8 cellular contexts compared by ENCODE assay signal in the genomic region with DNA sequence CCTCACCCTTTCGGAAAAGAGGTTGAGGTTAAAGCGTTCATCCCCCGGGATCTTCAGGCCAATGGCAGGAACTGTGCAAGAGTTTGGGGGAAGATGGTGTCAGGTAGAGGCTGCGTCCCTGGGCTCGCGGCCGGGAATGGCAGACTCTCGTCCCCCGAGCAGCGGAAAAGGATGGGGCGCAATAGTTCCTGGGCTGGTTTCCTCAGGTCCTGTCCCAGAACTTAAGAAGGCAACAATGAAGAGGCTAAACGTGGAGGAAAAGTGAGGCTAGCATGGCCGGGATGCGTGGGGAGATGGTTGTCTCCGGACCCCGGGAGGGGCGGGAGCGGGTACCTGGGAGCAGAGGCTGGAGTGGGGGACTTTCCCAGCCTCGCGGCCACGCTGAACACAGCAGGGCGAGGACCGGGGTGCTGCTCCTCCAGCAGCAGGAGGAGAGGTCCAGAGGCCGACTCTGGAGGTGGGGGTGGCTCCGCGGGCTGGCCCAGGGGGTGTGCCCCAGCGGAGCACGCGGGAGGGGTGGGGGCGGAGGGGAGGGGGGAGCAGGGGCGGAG. TPM values are rescaled to one million over a fixed set of nuclear protein-coding genes. Genes with fewer than 3 reads are reported as not detected.
DNase-seq lines count a peak whose midpoint lies in the region; ATAC-seq, FAIRE-seq and TF ChIP-seq lines count a peak whose summit lies in the region.

No MANE protein-coding gene starts in this region.

- H3K36me3 ChIP-seq in SU-DHL-6 (ENCODE audit: low read length) (no peaks in the 10 kb centered on the region), neuron (ENCODE audit: insufficient read depth, low read length) (no peaks in the 10 kb centered on the region)

- POLR2A ChIA-PET in A549 (lab: Yijun Ruan, JAX), result interaction anchor here (0.9 kb wide), 1 partner anchor 404 kb away, joined by 3 read pairs; no protein-coding TSS in a partner anchor

- H3K9me3 ChIP-seq in A549 (no peaks in the 10 kb centered on the region), SU-DHL-6 (ENCODE audit: insufficient read depth, low read length) (no peaks in the 10 kb centered on the region), neuron (ENCODE audit: low read length) (peaks cover 2% of the 10 kb centered on the region)

- peak overlapping the region; percentile 51 for H3K9ac ChIP-seq in SU-DHL-6 (ENCODE audit: low read length)

- H3K79me2 ChIP-seq in SU-DHL-6 (ENCODE audit: insufficient read depth, low read length), result no peaks in the 10 kb centered on the region

- H3K27ac ChIP-seq in A549, result peak overlapping the region; percentile 79 to 88
- no peak overlapping the region for H3K27ac ChIP-seq in SU-DHL-6 (ENCODE audit: low read depth, low read length)

- peak overlapping the region; percentile 81 for H2AFZ ChIP-seq in SU-DHL-6 (ENCODE audit: low read depth, low read length, severe bottlenecking)
- peak overlapping the region; percentile 48 for H2AFZ ChIP-seq in neuron (ENCODE audit: low read depth, low read length)

- no peak for DNase-seq in A549 (ENCODE audit: low read depth in 1 of 2, low spot score in 1 of 2)
- no peak for DNase-seq in fibroblast of mammary gland (ENCODE audit: low read depth)
- no peak for DNase-seq in effector CD4-positive, alpha-beta T cell
- DNase-seq in middle frontal gyrus (ENCODE audit: extremely low spot score, low spot score), result no peak

- H3F3A ChIP-seq in SU-DHL-6 (ENCODE audit: insufficient read depth), result peaks cover 3% of the 10 kb centered on the region; the same call in 1 of the 2 replicates

- no peak for FAIRE-seq in A549 (lab: Jason Lieb, UNC)

- TF ChIP-seq RAD21 in A549 (conservative IDR thresholded peaks at IDR 0.05 in 1 of 2, IDR thresholded peaks at IDR 0.05 in 1 of 2), result no peak

- H3K4me1 ChIP-seq in A549, result peaks cover 12% of the 10 kb centered on the region
- peaks cover 7% of the 10 kb centered on the region for H3K4me1 ChIP-seq in neuron (ENCODE audit: insufficient read depth, low read length)

- H3K4me2 ChIP-seq in A549, result peak overlapping the region; percentile 93
- peak overlapping the region; percentile 58 for H3K4me2 ChIP-seq in SU-DHL-6 (ENCODE audit: low read depth, low read length, poor library complexity, severe bottlenecking)

- TF ChIP-seq EP300 in A549 (IDR thresholded peaks at IDR 0.05), result no peak

- 14% methylated on average over 23 of the region's 31 CpGs for WGBS in A549 (ENCODE audit: missing lambda C conversion rate)

- H4K20me1 ChIP-seq in SU-DHL-6 (ENCODE audit: low read depth, low read length), result no peaks in the 10 kb centered on the region

- H3K4me3 ChIP-seq in A549, result peak overlapping the region; percentile 80
- H3K4me3 ChIP-seq in SU-DHL-6 (ENCODE audit: insufficient read depth, low read length, poor library complexity, severe bottlenecking), result peak overlapping the region; percentile 47
- H3K4me3 ChIP-seq in fibroblast of mammary gland (ENCODE audit: control insufficient read depth, low read depth, low read length), result peak overlapping the region; percentile 17
- peak overlapping the region; percentile 29 for H3K4me3 ChIP-seq in neuron (ENCODE audit: low read length)

- no peak for TF ChIP-seq CTCF in A549 (IDR thresholded peaks at IDR 0.05)
- TF ChIP-seq CTCF in SU-DHL-6 (IDR thresholded peaks at IDR 0.05; ENCODE audit: insufficient read depth, low read length, poor library complexity, severe bottlenecking), result no peak
- TF ChIP-seq CTCF in fibroblast of mammary gland (conservative IDR thresholded peaks at IDR 0.05; ENCODE audit: control insufficient read depth, insufficient read depth, low read depth, low read length), result no peak

- CTCF ChIA-PET in A549 (lab: Yijun Ruan, JAX), result interaction anchor here (0.7 to 1.2 kb wide), 3 partner anchors 11 to 225 kb away, joined by 3 read pairs; no protein-coding TSS in a partner anchor

- H3K27me3 ChIP-seq in SU-DHL-6 (ENCODE audit: low read length), result no peaks in the 10 kb centered on the region
- H3K27me3 ChIP-seq in neuron (ENCODE audit: insufficient read depth, low read length), result peaks cover 62% of the 10 kb centered on the region

- H3K9me2 ChIP-seq in SU-DHL-6 (replicated peaks; ENCODE audit: insufficient read depth, low read length), result no peaks in the 10 kb centered on the region

- TF ChIP-seq POLR2A in A549 (IDR thresholded peaks at IDR 0.05; ENCODE audit: low read length), result no peak

- ATAC-seq in A549, result peak in 1 of 2 experiments; percentile 20; a peak in 3 of 6 replicates
- peak; percentile 16 for ATAC-seq in GM19463 (IDR thresholded peaks at IDR 0.05; ENCODE audit: unreplicated experiment)
- ATAC-seq in GM18858 (IDR thresholded peaks at IDR 0.05; ENCODE audit: unreplicated experiment), result no peak

TF ChIP-seq in A549, 52 proteins besides CTCF, POLR2A, EP300 and RAD21:
- TF ChIP-seq ESRRA (IDR thresholded peaks at IDR 0.05; ENCODE audit: borderline replicate concordance, low read length), result no peak
TF ChIP-seq in A549: peak in this region for 0.

RNA-seq across cellular contexts. Expression of a gene that starts 0.9 kb away (rescaled TPM):
- polyA plus RNA-seq in A549 (2011; rRNA removed), result 5.5 and 6.5 TPM in 2 replicates
- polyA plus RNA-seq in A549 (2012; cell fraction: cytosol; rRNA removed), result 8.4 and 11.0 TPM in 2 replicates
- 24.9 and 30.2 TPM in 2 replicates for polyA plus RNA-seq in A549 (2012; cell fraction: nucleus; rRNA removed)
- 6.1 to 9.7 TPM (median 8.7 TPM) in 3 replicates for polyA plus RNA-seq in A549 (2017; fragmentation: RNase III; extraction: RNeasy Plus Mini Kit Qiagen cat#74134 plus additional on column Dnase treatment)
- polyA minus RNA-seq in A549 (2011; rRNA and poly(A)+ RNA removed), result 9.4 and 14.7 TPM in 2 replicates

RNA-seq across cellular contexts. Expression of a gene that starts 28.1 kb away (rescaled TPM):
- polyA plus RNA-seq in A549 (2011; rRNA removed), result 0.05 TPM in 1 of 2 replicates, not detected in the other
- polyA plus RNA-seq in A549 (2012; cell fraction: cytosol; rRNA removed), result 0.03 and 0.06 TPM in 2 replicates
- polyA plus RNA-seq in A549 (2012; cell fraction: nucleus; rRNA removed), result 0.15 and 0.31 TPM in 2 replicates
- polyA plus RNA-seq in A549 (2017; fragmentation: RNase III; extraction: RNeasy Plus Mini Kit Qiagen cat#74134 plus additional on column Dnase treatment), result 0.07 to 0.18 TPM (median 0.14 TPM) in 3 replicates
- polyA minus RNA-seq in A549 (2011; rRNA and poly(A)+ RNA removed), result not detected in 2 replicates

Comparison
In these comparisons a context has a peak if more than half of its experiments do, and no peak if none do; other contexts are left out.
1. H3K4me3 ChIP-seq: peak in every context shown above with its lines; median percentile 80 in A549; 47 in SU-DHL-6; 29 in neuron; 17 in fibroblast of mammary gland.